ENCODE assay signal across 16 cellular contexts in genomic region chr10:100537475-100537874, GRCh38. TPM values are rescaled to one million over a fixed set of nuclear protein-coding genes. Genes with fewer than 3 reads are reported as not detected.
DNase-seq lines count a peak whose midpoint lies in the region; FAIRE-seq and TF ChIP-seq lines count a peak whose summit lies in the region.
"Had no signal": no experiment of that assay in that cellular context is flagged by ENCODE, and none has a peak within 500 bp of the region (broad histone marks: within the 10 kb centered on the region; RNA-seq: fewer than 3 reads in every experiment).

No MANE protein-coding gene starts in this region.

- H3K4me3 ChIP-seq in GM23248 = peak overlapping the region; percentile 93
- H3K4me3 ChIP-seq in astrocyte (ENCODE audit: insufficient read depth, low read depth, low read length) = no peak overlapping the region
- H3K4me3 ChIP-seq in neural progenitor cell = no peak overlapping the region
- H3K4me3 ChIP-seq: uterus had no signal

- no peak overlapping the region for H3K27ac Mint-ChIP-seq in activated CD4-positive, alpha-beta memory T cell treated with anti-CD3 and anti-CD28 coated beads for 36 hours
- no peak overlapping the region for H3K27ac Mint-ChIP-seq in activated CD4-positive, alpha-beta memory T cell treated with anti-CD3 and anti-CD28 coated beads, Interleukin-2, amount 10 ng/mL, durations not matched to agents 7 days and 5 days
- no peak overlapping the region for H3K27ac Mint-ChIP-seq in astrocyte (ENCODE audit: unreplicated experiment)
- H3K27ac Mint-ChIP-seq in neural progenitor cell = no peak overlapping the region
- H3K27ac Mint-ChIP-seq: activated naive CD8-positive, alpha-beta T cell had no signal

- in situ Hi-C loops in GM23248 (cut with MboI) = no loop called here

- intact Hi-C loops in activated CD4-positive, alpha-beta memory T cell treated with anti-CD3 and anti-CD28 coated beads for 36 hours (cut with micrococcal nuclease) = no loop called here

- peaks cover 29% of the 10 kb centered on the region for H3K36me3 Mint-ChIP-seq in activated CD4-positive, alpha-beta memory T cell treated with anti-CD3 and anti-CD28 coated beads for 36 hours
- H3K36me3 Mint-ChIP-seq in activated CD4-positive, alpha-beta memory T cell treated with anti-CD3 and anti-CD28 coated beads, Interleukin-2, amount 10 ng/mL, durations not matched to agents 7 days and 5 days (ENCODE audit: low read depth) = peaks cover 42% of the 10 kb centered on the region
- H3K36me3 Mint-ChIP-seq in astrocyte (ENCODE audit: low read depth, unreplicated experiment) (peaks cover 1% of the 10 kb centered on the region), neural progenitor cell (peaks cover 11% of the 10 kb centered on the region)

- H3K4me2 ChIP-seq in GM23248 (ENCODE audit: unreplicated experiment) = peak overlapping the region; percentile 95
- H3K4me2 ChIP-seq in astrocyte (ENCODE audit: low read length) = peak overlapping the region; percentile 97
- H3K4me2 ChIP-seq in neural progenitor cell = peak overlapping the region; percentile 99

- FAIRE-seq in astrocyte (lab: Jason Lieb, UNC) = no peak
- FAIRE-seq: bronchial epithelial cell had no signal

- 69 to 85% methylated on average over 4 of the region's 4 CpGs for WGBS in GM23248 (ENCODE audit: low coverage in 1 of 2, low lambda C conversion rate in 2 of 2, missing lambda C conversion rate in 2 of 2), 2 experiments

- H3F3A ChIP-seq in GM23248 (ENCODE audit: insufficient read depth) (no peaks in the 10 kb centered on the region), neural progenitor cell (ENCODE audit: low read depth) (no peaks in the 10 kb centered on the region)

- 0 out of 2 replicates have a peak, but pooled peaks cover 7% of the 10 kb centered on the region for H4K20me1 ChIP-seq in GM23248 (ENCODE audit: insufficient read depth)
- peaks cover 41% of the 10 kb centered on the region for H4K20me1 ChIP-seq in astrocyte (ENCODE audit: insufficient read depth, low read length)
- H4K20me1 ChIP-seq in neural progenitor cell (ENCODE audit: low read depth) = peaks cover 41% of the 10 kb centered on the region

- no peak overlapping the region for H3K27ac ChIP-seq in GM23248
- no peak overlapping the region for H3K27ac ChIP-seq in astrocyte (ENCODE audit: low read depth, low read length)
- no peak overlapping the region for H3K27ac ChIP-seq in neural progenitor cell
- H3K27ac ChIP-seq: uterus had no signal

- POLR2A ChIA-PET in activated CD4-positive, alpha-beta memory T cell treated with anti-CD3 and anti-CD28 coated beads for 36 hours (lab: Charles Lee) = no interaction called here
- POLR2A ChIA-PET in activated CD4-positive, alpha-beta memory T cell treated with anti-CD3 and anti-CD28 coated beads, Interleukin-2, amount 10 ng/mL, durations not matched to agents 7 days and 5 days (lab: Charles Lee) = no interaction called here

- no peaks in the 10 kb centered on the region for H3K9me3 Mint-ChIP-seq in activated CD4-positive, alpha-beta memory T cell treated with anti-CD3 and anti-CD28 coated beads for 36 hours
- H3K9me3 Mint-ChIP-seq in activated CD4-positive, alpha-beta memory T cell treated with anti-CD3 and anti-CD28 coated beads, Interleukin-2, amount 10 ng/mL, durations not matched to agents 7 days and 5 days = no peaks in the 10 kb centered on the region
- H3K9me3 Mint-ChIP-seq in astrocyte (ENCODE audit: unreplicated experiment) (no peaks in the 10 kb centered on the region), neural progenitor cell (no peaks in the 10 kb centered on the region)
- H3K9me3 Mint-ChIP-seq: neural crest cell had no signal

- H3K9me3 ChIP-seq in GM23248 (ENCODE audit: low read depth) (no peaks in the 10 kb centered on the region), astrocyte (ENCODE audit: insufficient read depth, low read depth, low read length) (no peaks in the 10 kb centered on the region), neural progenitor cell (ENCODE audit: low read depth) (no peaks in the 10 kb centered on the region)
- H3K9me3 ChIP-seq: uterus had no signal

- CTCF ChIA-PET in activated CD4-positive, alpha-beta memory T cell treated with anti-CD3 and anti-CD28 coated beads for 36 hours (lab: Charles Lee) = interaction anchor here (1.2 to 3.1 kb wide), 3 partner anchors 17 to 103 kb away, joined by 3 to 9 read pairs (median 3); no protein-coding TSS in a partner anchor
- CTCF ChIA-PET in activated CD4-positive, alpha-beta memory T cell treated with anti-CD3 and anti-CD28 coated beads, Interleukin-2, amount 10 ng/mL, durations not matched to agents 7 days and 5 days (lab: Charles Lee) = interaction anchor here (2.6 kb wide), 1 partner anchor 19 kb away, joined by 13 read pairs; no protein-coding TSS in a partner anchor

- H3K27me3 ChIP-seq in GM23248 (replicated peaks; ENCODE audit: insufficient read depth) = no peaks in the 10 kb centered on the region
- no peaks in the 10 kb centered on the region for H3K27me3 ChIP-seq in astrocyte (ENCODE audit: insufficient read depth, low read length)
- H3K27me3 ChIP-seq in neural progenitor cell = no peaks in the 10 kb centered on the region
- H3K27me3 ChIP-seq: uterus had no signal

- peaks cover 70% of the 10 kb centered on the region for H3K79me2 ChIP-seq in GM23248 (ENCODE audit: insufficient read depth)
- H3K79me2 ChIP-seq in astrocyte (ENCODE audit: insufficient read depth, low read length) = peaks cover 52% of the 10 kb centered on the region
- peaks cover 57% of the 10 kb centered on the region for H3K79me2 ChIP-seq in neural progenitor cell (ENCODE audit: low read depth)

- H3K9me2 ChIP-seq in GM23248 (ENCODE audit: insufficient read depth) = no peaks in the 10 kb centered on the region

- peaks cover 29% of the 10 kb centered on the region for H3K4me1 Mint-ChIP-seq in activated CD4-positive, alpha-beta memory T cell treated with anti-CD3 and anti-CD28 coated beads for 36 hours (ENCODE audit: low read depth)
- peaks cover 8% of the 10 kb centered on the region for H3K4me1 Mint-ChIP-seq in activated CD4-positive, alpha-beta memory T cell treated with anti-CD3 and anti-CD28 coated beads, Interleukin-2, amount 10 ng/mL, durations not matched to agents 7 days and 5 days
- H3K4me1 Mint-ChIP-seq in astrocyte (ENCODE audit: low read depth, unreplicated experiment) (peaks cover 16% of the 10 kb centered on the region), neural progenitor cell (peaks cover 11% of the 10 kb centered on the region)

- peak overlapping the region; percentile 82 for H3K9ac ChIP-seq in GM23248
- H3K9ac ChIP-seq in astrocyte (ENCODE audit: low read length) = no peak overlapping the region
- no peak overlapping the region for H3K9ac ChIP-seq in neural progenitor cell

- H3K4me1 ChIP-seq in GM23248 (ENCODE audit: insufficient read depth) (peaks cover 19% of the 10 kb centered on the region), astrocyte (ENCODE audit: insufficient read depth, low read length) (peaks cover 14% of the 10 kb centered on the region), neural progenitor cell (peaks cover 10% of the 10 kb centered on the region)

- H2AFZ ChIP-seq in GM23248 (no peak overlapping the region), astrocyte (ENCODE audit: low read depth, low read length) (no peak overlapping the region), neural progenitor cell (replicated peaks) (no peak overlapping the region)

- H3K4me3 Mint-ChIP-seq in activated CD4-positive, alpha-beta memory T cell treated with anti-CD3 and anti-CD28 coated beads for 36 hours = peak overlapping the region; percentile 10
- H3K4me3 Mint-ChIP-seq in activated CD4-positive, alpha-beta memory T cell treated with anti-CD3 and anti-CD28 coated beads, Interleukin-2, amount 10 ng/mL, durations not matched to agents 7 days and 5 days = no peak overlapping the region
- no peak overlapping the region for H3K4me3 Mint-ChIP-seq in astrocyte (ENCODE audit: unreplicated experiment)
- no peak overlapping the region for H3K4me3 Mint-ChIP-seq in neural progenitor cell
- H3K4me3 Mint-ChIP-seq: activated naive CD8-positive, alpha-beta T cell; neural crest cell had no signal

- peaks cover 8% of the 10 kb centered on the region; the same call in 1 of the 2 replicates for H3K36me3 ChIP-seq in GM23248 (ENCODE audit: low read depth)
- H3K36me3 ChIP-seq in astrocyte (ENCODE audit: insufficient read depth, low read length) = peaks cover 12% of the 10 kb centered on the region
- H3K36me3 ChIP-seq in neural progenitor cell = peaks cover 8% of the 10 kb centered on the region
- H3K36me3 ChIP-seq: uterus had no signal

- H3K27me3 Mint-ChIP-seq in activated CD4-positive, alpha-beta memory T cell treated with anti-CD3 and anti-CD28 coated beads for 36 hours = no peaks in the 10 kb centered on the region
- H3K27me3 Mint-ChIP-seq in activated CD4-positive, alpha-beta memory T cell treated with anti-CD3 and anti-CD28 coated beads, Interleukin-2, amount 10 ng/mL, durations not matched to agents 7 days and 5 days = no peaks in the 10 kb centered on the region
- no peaks in the 10 kb centered on the region for H3K27me3 Mint-ChIP-seq in astrocyte (ENCODE audit: low read depth, unreplicated experiment)
- no peaks in the 10 kb centered on the region for H3K27me3 Mint-ChIP-seq in neural progenitor cell (ENCODE audit: insufficient read depth, low read depth)
- H3K27me3 Mint-ChIP-seq: activated naive CD8-positive, alpha-beta T cell had no signal

- no peak for DNase-seq in activated CD4-positive, alpha-beta memory T cell treated with anti-CD3 and anti-CD28 coated beads for 36 hours
- no peak for DNase-seq in activated CD4-positive, alpha-beta memory T cell treated with anti-CD3 and anti-CD28 coated beads, Interleukin-2, amount 10 ng/mL, durations not matched to agents 7 days and 5 days
- no peak for DNase-seq in GM23248
- DNase-seq in astrocyte (ENCODE audit: low read depth) = no peak
- no peak for DNase-seq in neural progenitor cell (ENCODE audit: low spot score)
- no peak for DNase-seq in NCI-H69 (lab: John Stamatoyannopoulos, UW)
- DNase-seq in occipital lobe (lab: John Stamatoyannopoulos, UW) = no peak
- DNase-seq in NCI-H2029 (lab: John Stamatoyannopoulos, UW) = no peak
- DNase-seq: ACHN, COR-L47, NCI-H2081 treated with DMSO at 0.1 percent for 48 hours, NCI-H510A, uterus had no signal

- no peak for TF ChIP-seq CTCF in astrocyte (IDR thresholded peaks at IDR 0.05; ENCODE audit: insufficient read depth, low read depth, low read length)
- no peak for TF ChIP-seq CTCF in neural progenitor cell (IDR thresholded peaks at IDR 0.05)

RNA-seq across cellular contexts. Expression of gene HIF1AN, which starts 1.7 kb away (rescaled TPM):
- total RNA-seq in activated CD4-positive, alpha-beta memory T cell treated with anti-CD3 and anti-CD28 coated beads for 36 hours = 10 to 100 TPM; 40.6 to 47.4 TPM
- total RNA-seq in activated CD4-positive, alpha-beta memory T cell treated with anti-CD3 and anti-CD28 coated beads, Interleukin-2, amount 10 ng/mL, durations not matched to agents 7 days and 5 days = 10 to 100 TPM; 57.7 to 58.8 TPM
- total RNA-seq in GM23248 (2014; rRNA removed; shearing (Covaris generic)) = 5.4 and 9.8 TPM in 2 replicates
- polyA plus RNA-seq in GM23248 (2016; fragmentation: Nextera tagmentation; extraction: Ambion mirVana) = 35.2 and 36.7 TPM in 2 replicates
- total RNA-seq in astrocyte (49.4 and 50.1 TPM in 2 replicates), neural progenitor cell (ENCODE audit: low replicate concordance) (24.2 and 26.4 TPM in 2 replicates), occipital lobe (14.0 TPM)

RNA-seq across cellular contexts. Expression of gene NDUFB8, which starts 7.8 kb away (rescaled TPM):
- 100 to 1,000 TPM; 390 to 404 TPM for total RNA-seq in activated CD4-positive, alpha-beta memory T cell treated with anti-CD3 and anti-CD28 coated beads for 36 hours
- 100 to 1,000 TPM; 315 to 324 TPM for total RNA-seq in activated CD4-positive, alpha-beta memory T cell treated with anti-CD3 and anti-CD28 coated beads, Interleukin-2, amount 10 ng/mL, durations not matched to agents 7 days and 5 days
- 123 and 124 TPM in 2 replicates for total RNA-seq in GM23248 (2014; rRNA removed; shearing (Covaris generic))
- 294 and 324 TPM in 2 replicates for polyA plus RNA-seq in GM23248 (2016; fragmentation: Nextera tagmentation; extraction: Ambion mirVana)
- total RNA-seq in astrocyte = 155 TPM in 2 replicates
- total RNA-seq in neural progenitor cell (ENCODE audit: low replicate concordance) = 124 and 144 TPM in 2 replicates
- total RNA-seq in occipital lobe = 102 TPM

RNA-seq across cellular contexts. Expression of gene SEC31B, which starts 17.8 kb away (rescaled TPM):
- 10 to 100 TPM; 44.2 to 47.2 TPM for total RNA-seq in activated CD4-positive, alpha-beta memory T cell treated with anti-CD3 and anti-CD28 coated beads for 36 hours
- 100 to 1,000 TPM; 138 to 139 TPM for total RNA-seq in activated CD4-positive, alpha-beta memory T cell treated with anti-CD3 and anti-CD28 coated beads, Interleukin-2, amount 10 ng/mL, durations not matched to agents 7 days and 5 days
- 2.5 and 2.7 TPM in 2 replicates for total RNA-seq in GM23248 (2014; rRNA removed; shearing (Covaris generic))
- 2.2 and 4.5 TPM in 2 replicates for polyA plus RNA-seq in GM23248 (2016; fragmentation: Nextera tagmentation; extraction: Ambion mirVana)
- 7.8 TPM in 2 replicates for total RNA-seq in astrocyte
- 8.8 and 11.6 TPM in 2 replicates for total RNA-seq in neural progenitor cell (ENCODE audit: low replicate concordance)
- 3.7 TPM for total RNA-seq in occipital lobe
